18 cellular contexts compared by ENCODE assay signal in genomic region chr10:43957267-43958070, GRCh38.
A peak's percentile ranks its signal among the peaks of the same experiment; 100 is the strongest.
DNase-seq lines count a peak whose midpoint lies in the region; ATAC-seq, FAIRE-seq and TF ChIP-seq lines count a peak whose summit lies in the region.
"Had no signal": no experiment of that assay in that cellular context is flagged by ENCODE, and none has a peak within 500 bp of the region (broad histone marks: within the 10 kb centered on the region; RNA-seq: fewer than 3 reads in every experiment).

No MANE protein-coding gene starts in this region.

- 90 to 93% methylated on average over 6 of the region's 6 CpGs for WGBS in lung, 2 donors
- 87% methylated on average over 6 of the region's 6 CpGs for WGBS in smooth muscle cell (ENCODE audit: low lambda C conversion rate)
- 45% methylated on average over 2 of the region's 6 CpGs for WGBS in right lobe of liver (ENCODE audit: insufficient coverage, low coverage, low lambda C conversion rate, missing lambda C conversion rate)

- peaks cover 0 to 2% of the 10 kb centered on the region in 2 donors for H3K4me1 ChIP-seq in lung (ENCODE audit: control insufficient read depth in 2 of 2, insufficient read depth in 2 of 2, low read length in 2 of 2)
- no peaks in the 10 kb centered on the region for H3K4me1 ChIP-seq in smooth muscle cell (ENCODE audit: low read depth)
- no peaks in the 10 kb centered on the region for H3K4me1 ChIP-seq in right lobe of liver
- H3K4me1 ChIP-seq: Peyer's patch had no signal

- H3K4me3 ChIP-seq in coronary artery, result no peak overlapping the region
- H3K4me3 ChIP-seq in lung, result no peak overlapping the region
- no peak overlapping the region for H3K4me3 ChIP-seq in smooth muscle cell
- H3K4me3 ChIP-seq in right lobe of liver, result no peak overlapping the region
- H3K4me3 ChIP-seq: MG63, Peyer's patch had no signal

- H3F3A ChIP-seq in smooth muscle cell (ENCODE audit: low read depth), result no peaks in the 10 kb centered on the region

- H4K20me1 ChIP-seq in smooth muscle cell (ENCODE audit: low read depth), result no peaks in the 10 kb centered on the region

- no peaks in the 10 kb centered on the region for H3K36me3 ChIP-seq in lung (ENCODE audit: control insufficient read depth in 2 of 2, insufficient read depth in 2 of 2, low read length in 2 of 2)
- H3K36me3 ChIP-seq in smooth muscle cell (ENCODE audit: low read depth), result no peaks in the 10 kb centered on the region
- no peaks in the 10 kb centered on the region for H3K36me3 ChIP-seq in right lobe of liver
- H3K36me3 ChIP-seq: MG63, Peyer's patch had no signal

- no peaks in the 10 kb centered on the region for H3K27me3 ChIP-seq in lung (ENCODE audit: control insufficient read depth, insufficient read depth)
- peaks cover 24% of the 10 kb centered on the region for H3K27me3 ChIP-seq in smooth muscle cell (ENCODE audit: low read depth)
- H3K27me3 ChIP-seq in right lobe of liver, result no peaks in the 10 kb centered on the region
- H3K27me3 ChIP-seq: MG63, Peyer's patch had no signal

- peaks cover 0 to 5% of the 10 kb centered on the region in 2 donors for H3K9me3 ChIP-seq in lung (ENCODE audit: control insufficient read depth in 2 of 2, insufficient read depth in 1 of 2, low read length in 1 of 2)
- H3K9me3 ChIP-seq in smooth muscle cell (replicated peaks; ENCODE audit: low read depth), result no peaks in the 10 kb centered on the region
- H3K9me3 ChIP-seq in right lobe of liver, result no peaks in the 10 kb centered on the region
- H3K9me3 ChIP-seq: Peyer's patch had no signal

- no peak overlapping the region for H3K9ac ChIP-seq in smooth muscle cell (ENCODE audit: low read depth)

- no peak overlapping the region for H3K4me2 ChIP-seq in smooth muscle cell

- H3K79me2 ChIP-seq in smooth muscle cell (ENCODE audit: low read depth), result no peaks in the 10 kb centered on the region

- TF ChIP-seq CTCF in coronary artery (IDR thresholded peaks at IDR 0.05) (no peak), lung (IDR thresholded peaks at IDR 0.05; ENCODE audit: control extremely low read depth, extremely low read depth) (no peak), smooth muscle cell (IDR thresholded peaks at IDR 0.05; ENCODE audit: borderline replicate concordance, insufficient read depth, poor library complexity, severe bottlenecking) (no peak), right lobe of liver (IDR thresholded peaks at IDR 0.05) (no peak)

- DNase-seq in HTR-8/SVneo (ENCODE audit: insufficient read length, low spot score), result no peak
- peak; percentile 17 for DNase-seq in coronary artery (ENCODE audit: low spot score)
- peak; percentile 21 for DNase-seq in lung (ENCODE audit: low spot score)
- peak; percentile 5 for DNase-seq in ureter (ENCODE audit: low spot score)
- no peak for DNase-seq in smooth muscle cell (lab: John Stamatoyannopoulos, UW; ENCODE audit: unreplicated experiment)
- DNase-seq in right lobe of liver, result no peak
- no peak for DNase-seq in T-helper 1 cell
- DNase-seq: CD4-positive, CD25-positive, alpha-beta regulatory T cell; DMS79 treated with DMSO at 0.1 percent for 48 hours; MG63; NCI-H1417; NCI-H1694 treated with DMSO at 0.1 percent for 48 hours; NCI-H2081 treated with DMSO at 0.1 percent for 48 hours; NCI-H2171 treated with DMSO at 0.1 percent for 48 hours; NCI-H524 treated with DMSO at 0.1 percent for 48 hours; NCI-H82; Peyer's patch had no signal

- intact Hi-C loops in right lobe of liver (cut with DNase I), result no loop called here

- no peak overlapping the region for H2AFZ ChIP-seq in smooth muscle cell (ENCODE audit: low read depth)

- FAIRE-seq in HTR-8/SVneo (lab: Jason Lieb, UNC), result peak; percentile 57
- FAIRE-seq: H54 had no signal

- H3K27ac ChIP-seq in coronary artery (no peak overlapping the region), lung (ENCODE audit: low read depth in 1 of 2, low read length in 1 of 2) (no peak overlapping the region), smooth muscle cell (ENCODE audit: low read depth) (no peak overlapping the region), right lobe of liver (no peak overlapping the region)
- H3K27ac ChIP-seq: Peyer's patch had no signal

- ATAC-seq in lung (ENCODE audit: insufficient read depth, low FRiP score) (no peak), right lobe of liver (no peak)

- TF ChIP-seq POLR2A in right lobe of liver (IDR thresholded peaks at IDR 0.05), result no peak

Comparison
In these comparisons a context has a peak if more than half of its experiments do, and no peak if none do; other contexts are left out.
1. DNase-seq: peak in coronary artery (single experiment), lung (single experiment) and ureter (single experiment); none in HTR-8/SVneo (single experiment), smooth muscle cell (single experiment), right lobe of liver (0 of 3) and T-helper 1 cell (0 of 5).